8 cellular contexts compared by ENCODE assay signal in genomic region chr2:27071277-27071989, GRCh38. TPM values are rescaled to one million over a fixed set of nuclear protein-coding genes. Genes with fewer than 3 reads are reported as not detected.
A peak's percentile ranks its signal among the peaks of the same experiment; 100 is the strongest.
DNase-seq lines count a peak whose midpoint lies in the region; ATAC-seq and TF ChIP-seq lines count a peak whose summit lies in the region.

Gene OST4 (minus strand): TSS chr2:27071654.

- no peaks in the 10 kb centered on the region for H4K20me1 ChIP-seq in MM.1S (ENCODE audit: insufficient read depth, low read length)

- H3K36me3 ChIP-seq in HAP-1 (replicated peaks) (peaks cover 35% of the 10 kb centered on the region), MM.1S (replicated peaks; ENCODE audit: insufficient read depth, low read length) (no peaks in the 10 kb centered on the region), SJCRH30 (peaks cover 19% of the 10 kb centered on the region), neuronal stem cell (replicated peaks in 1 of 2; ENCODE audit: control insufficient read depth in 2 of 2, insufficient read depth in 2 of 2, low read length in 2 of 2) (peaks cover 23 to 39% of the 10 kb centered on the region in 2 donors)

- peak within 1 kb of the TSS; percentile 94 for H3K4me2 ChIP-seq in MM.1S (ENCODE audit: low read depth, low read length)
- peak within 1 kb of the TSS; percentile 92 for H3K4me2 ChIP-seq in neuronal stem cell (ENCODE audit: insufficient read depth, low read length, poor library complexity, severe bottlenecking)

- peak within 1 kb of the TSS; percentile 89 for H2BK5ac ChIP-seq in neuronal stem cell (ENCODE audit: low read length)

- DNase-seq in G401 (ENCODE audit: low spot score) = peak; percentile 93
- peak; percentile 76 to 92 for DNase-seq in HAP-1 (ENCODE audit: low spot score in 2 of 2)
- DNase-seq in MM.1S = peak; percentile 94
- DNase-seq in SJCRH30 = peak; percentile 91 to 96
- DNase-seq in activated gamma-delta T cell treated with anti-CD3 and anti-CD28 coated beads, Interleukin-2, amount 50 U/mL, for 16 hours (ENCODE audit: low read depth) = peak; percentile 82
- peak; percentile 61 to 82 for DNase-seq in foreskin keratinocyte
- DNase-seq in neuronal stem cell (ENCODE audit: low spot score) = peak; percentile 90
- DNase-seq in substantia nigra (lab: John Stamatoyannopoulos, UW) = peak; percentile 56 to 98 (median 90)

- H3K79me1 ChIP-seq in neuronal stem cell (ENCODE audit: low read depth, low read length) = peaks cover 7% of the 10 kb centered on the region

- no peak within 1 kb of the TSS for H4K8ac ChIP-seq in neuronal stem cell (ENCODE audit: low read depth, low read length)

- H3K79me2 ChIP-seq in MM.1S (ENCODE audit: low read length) = peaks cover 33% of the 10 kb centered on the region

- peak within 1 kb of the TSS; percentile 93 for H3K4me3 ChIP-seq in HAP-1
- H3K4me3 ChIP-seq in MM.1S (ENCODE audit: low read length) = peak within 1 kb of the TSS; percentile 100
- peak within 1 kb of the TSS; percentile 92 for H3K4me3 ChIP-seq in SJCRH30
- peak within 1 kb of the TSS; percentile 92 to 94 for H3K4me3 ChIP-seq in neuronal stem cell (ENCODE audit: low read length in 2 of 2)

- H3K9ac ChIP-seq in MM.1S (ENCODE audit: low read length) (peak within 1 kb of the TSS; percentile 88), neuronal stem cell (ENCODE audit: low read depth, low read length, poor library complexity) (peak within 1 kb of the TSS; percentile 96)

- H3K27me3 ChIP-seq in HAP-1 (ENCODE audit: low read depth) (0 out of 2 replicates have a peak, but pooled peaks cover 2% of the 10 kb centered on the region), MM.1S (replicated peaks; ENCODE audit: insufficient read depth, low read length) (no peaks in the 10 kb centered on the region), SJCRH30 (no peaks in the 10 kb centered on the region), foreskin keratinocyte (no peaks in the 10 kb centered on the region), neuronal stem cell (ENCODE audit: control insufficient read depth in 3 of 3, insufficient read depth in 3 of 3, low read depth in 1 of 3, low read length in 3 of 3) (no peaks in the 10 kb centered on the region)

- peak within 1 kb of the TSS; percentile 17 for H2BK12ac ChIP-seq in neuronal stem cell (ENCODE audit: low read length)

- peak within 1 kb of the TSS; percentile 98 for H3K18ac ChIP-seq in neuronal stem cell (ENCODE audit: low read length)

- H2BK120ac ChIP-seq in neuronal stem cell (ENCODE audit: low read depth, low read length) = peak within 1 kb of the TSS; percentile 66

- H2AFZ ChIP-seq in MM.1S (ENCODE audit: low read length) (peak within 1 kb of the TSS; percentile 78), neuronal stem cell (ENCODE audit: low read length) (peak within 1 kb of the TSS; percentile 92)

- no peaks in the 10 kb centered on the region for H3K9me3 ChIP-seq in HAP-1
- no peaks in the 10 kb centered on the region for H3K9me3 ChIP-seq in MM.1S (replicated peaks; ENCODE audit: insufficient read depth, low read length)
- H3K9me3 ChIP-seq in SJCRH30 (replicated peaks) = no peaks in the 10 kb centered on the region
- no peaks in the 10 kb centered on the region for H3K9me3 ChIP-seq in neuronal stem cell (replicated peaks in 1 of 2; ENCODE audit: control insufficient read depth in 2 of 2, insufficient read depth in 1 of 2, low read depth in 1 of 2, low read length in 2 of 2)

- in situ Hi-C loops in G401 (cut with HindIII; ENCODE audit: low sequenced_read_pairs) (no loop called here), HAP-1 (cut with MboI; ENCODE audit: low sequenced_read_pairs) (no loop called here)

- H3K23ac ChIP-seq in neuronal stem cell (ENCODE audit: low read depth, low read length, poor library complexity) = peak within 1 kb of the TSS; percentile 95

- no peak within 1 kb of the TSS for H4K91ac ChIP-seq in neuronal stem cell (ENCODE audit: low read depth, low read length, poor library complexity)

- H3K9me2 ChIP-seq in MM.1S (replicated peaks; ENCODE audit: insufficient read depth, low read length) = no peaks in the 10 kb centered on the region

- TF ChIP-seq CTCF in MM.1S (IDR thresholded peaks at IDR 0.05; ENCODE audit: low read length) (peak; percentile 8; the same call in 1 of the 2 replicates), foreskin keratinocyte (conservative IDR thresholded peaks at IDR 0.05) (peak; percentile 26)

- ATAC-seq in foreskin keratinocyte = peak; percentile 92

- H3F3A ChIP-seq in MM.1S (ENCODE audit: insufficient read depth, low read length) = peaks cover 14% of the 10 kb centered on the region

- H2BK15ac ChIP-seq in neuronal stem cell (ENCODE audit: low read length) = peak within 1 kb of the TSS; percentile 60

- no CpG with 5 or more reads among the region's 86 CpGs for WGBS in neuronal stem cell (ENCODE audit: extremely low coverage in 2 of 2, insufficient read length in 2 of 2, insufficient replicate concordance in 1 of 2), 2 donors

- H3K4me1 ChIP-seq in HAP-1 (peaks cover 8% of the 10 kb centered on the region), MM.1S (ENCODE audit: low read length) (peaks cover 42% of the 10 kb centered on the region), SJCRH30 (peaks cover 22% of the 10 kb centered on the region), foreskin keratinocyte (no peaks in the 10 kb centered on the region), neuronal stem cell (ENCODE audit: control insufficient read depth in 2 of 2, insufficient read depth in 1 of 2, low read depth in 1 of 2, low read length in 2 of 2) (peaks cover 12 to 20% of the 10 kb centered on the region in 2 donors)

- peak within 1 kb of the TSS; percentile 26 for H3K14ac ChIP-seq in neuronal stem cell (ENCODE audit: low read length)

- peak within 1 kb of the TSS; percentile 53 for H3K4ac ChIP-seq in neuronal stem cell (ENCODE audit: low read length)

- peak within 1 kb of the TSS; percentile 82 for H2AK5ac ChIP-seq in neuronal stem cell (ENCODE audit: low read depth, low read length)

- H3K27ac ChIP-seq in MM.1S (ENCODE audit: low read length) (peak within 1 kb of the TSS; percentile 61; the same call in 1 of the 2 replicates), SJCRH30 (peak within 1 kb of the TSS; percentile 44), foreskin keratinocyte (peak within 1 kb of the TSS; percentile 85), neuronal stem cell (replicated peaks; ENCODE audit: low read length) (peak within 1 kb of the TSS; percentile 51), substantia nigra (ENCODE audit: low read depth, low read length, poor library complexity, severe bottlenecking) (peak within 1 kb of the TSS; percentile 83)

RNA-seq across cellular contexts. Expression of gene OST4, which starts in this region (rescaled TPM):
- 339 and 392 TPM in 2 replicates for total RNA-seq in G401 (2014; rRNA removed; shearing (Covaris generic))
- 349 and 357 TPM in 2 replicates for total RNA-seq in SJCRH30 (2014; rRNA removed; shearing (Covaris generic))
- 368 and 406 TPM in 2 replicates for total RNA-seq in foreskin keratinocyte
- polyA plus RNA-seq in foreskin keratinocyte = 686 and 711 TPM in 2 replicates
- 668 TPM for polyA plus RNA-seq in neuronal stem cell (2013, experiment 1 of 2)
- 664 TPM for polyA plus RNA-seq in neuronal stem cell (2013, experiment 2 of 2)

Comparison
In these comparisons a context has a peak if more than half of its experiments do, and no peak if none do; other contexts are left out.
1. Peak in every context shown above with its lines: DNase-seq, ATAC-seq, H3K4me3 ChIP-seq and H3K27ac ChIP-seq.